ENCODE assay signal across 1 cellular context in the genomic region with DNA sequence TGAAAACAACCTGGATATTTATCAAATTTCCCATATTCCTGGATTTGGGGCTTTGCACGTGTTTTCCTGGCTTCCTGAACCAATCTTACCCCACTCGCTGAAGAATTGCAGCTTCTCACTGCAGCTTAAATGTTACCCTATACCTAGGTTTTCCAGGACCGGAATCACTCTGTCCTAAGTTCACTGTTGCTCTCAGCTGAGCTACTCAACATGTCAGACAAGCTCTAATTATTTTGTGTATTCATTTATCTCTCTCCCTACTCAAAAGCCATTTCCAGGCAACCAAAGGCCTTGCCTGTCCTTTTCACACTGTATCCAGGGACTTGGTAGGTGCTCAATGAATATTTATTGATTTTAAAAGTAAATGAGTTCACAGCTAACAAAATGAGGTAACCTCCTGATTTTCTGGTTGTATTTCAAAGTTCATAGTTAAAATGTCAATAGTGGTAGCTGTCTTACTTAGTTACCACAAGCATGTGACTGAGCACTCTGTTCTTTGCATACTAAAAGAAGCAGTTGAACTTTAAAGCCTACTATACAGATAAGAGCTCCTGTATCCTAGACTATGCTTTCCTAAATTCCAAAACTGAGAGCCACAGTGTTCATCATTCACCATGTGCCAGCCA.
TF ChIP-seq lines count a peak whose summit lies in the region.

No MANE protein-coding gene starts in this region.

TF ChIP-seq in liver, 16 proteins besides CTCF, POLR2A, EP300 and RAD21 (continued from another document):
- TF ChIP-seq ZBTB33 (IDR thresholded peaks at IDR 0.05): peak; percentile 35
- TF ChIP-seq, protein P1, sequence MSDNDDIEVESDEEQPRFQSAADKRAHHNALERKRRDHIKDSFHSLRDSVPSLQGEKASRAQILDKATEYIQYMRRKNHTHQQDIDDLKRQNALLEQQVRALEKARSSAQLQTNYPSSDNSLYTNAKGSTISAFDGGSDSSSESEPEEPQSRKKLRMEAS (IDR thresholded peaks at IDR 0.05): no peak
TF ChIP-seq in liver: peak in this region for 9.
